Comparison of ENCODE assay signal across 9 cellular contexts in the genomic region with DNA sequence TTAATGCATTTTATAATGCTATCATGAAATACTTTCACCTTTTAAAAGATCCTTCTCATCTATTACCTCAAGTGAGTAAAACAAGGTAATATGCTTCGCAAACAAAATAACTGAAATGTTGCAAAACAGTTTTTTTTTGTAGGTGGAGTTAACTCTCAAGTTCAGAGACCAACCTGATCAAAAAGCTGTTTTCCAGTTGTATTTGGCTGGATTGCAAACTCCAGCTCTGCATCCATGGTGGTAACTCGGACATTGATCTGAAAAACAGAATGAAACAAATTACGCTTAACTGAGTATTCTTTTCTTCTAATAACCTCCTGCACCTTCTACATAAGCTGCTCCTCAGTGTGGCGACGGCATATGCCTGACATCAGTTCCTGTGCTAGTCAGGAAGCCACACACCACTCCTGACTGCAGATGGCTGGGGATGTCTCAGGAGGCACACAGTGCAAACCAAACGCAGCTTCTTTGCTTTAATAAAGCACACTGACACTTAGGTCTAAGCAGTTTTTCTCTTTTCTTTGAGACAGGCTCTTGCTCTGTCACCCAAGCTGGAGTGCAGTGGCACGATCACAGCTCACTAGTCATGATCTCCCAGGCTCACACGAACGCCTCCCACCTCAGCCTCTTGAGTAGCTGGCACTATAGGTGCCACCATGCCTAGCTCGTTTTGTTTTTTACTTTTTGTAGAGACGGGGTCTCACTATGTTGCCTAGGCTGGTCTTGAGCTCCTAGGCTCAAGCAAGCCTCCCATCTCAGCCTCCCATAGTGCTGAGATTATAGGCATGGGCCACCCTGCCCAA. TPM values are rescaled to one million over a fixed set of nuclear protein-coding genes. Genes with fewer than 3 reads are reported as not detected.
DNase-seq lines count a peak whose midpoint lies in the region; ATAC-seq lines count a peak whose summit lies in the region.
"Had no signal": no experiment of that assay in that cellular context is flagged by ENCODE, and none has a peak within 500 bp of the region (broad histone marks: within the 10 kb centered on the region; RNA-seq: fewer than 3 reads in every experiment).

No MANE protein-coding gene starts in this region.

- peak overlapping the region; percentile 24 for H3K4me3 Mint-ChIP-seq in activated CD4-positive, alpha-beta T cell treated with anti-CD3 and anti-CD28 coated beads for 36 hours
- H3K4me3 Mint-ChIP-seq in activated naive CD8-positive, alpha-beta T cell treated with anti-CD3 and anti-CD28 coated beads for 36 hours, result peak overlapping the region; percentile 41
- peak overlapping the region; percentile 54 for H3K4me3 Mint-ChIP-seq in stimulated activated effector memory CD8-positive, alpha-beta T cell treated with anti-CD3 and anti-CD28 coated beads, Interleukin-12 subunit alpha, Interleukin-12 subunit beta, amount 100 ng/mL, for 72 hours

- POLR2A ChIA-PET in activated CD4-positive, alpha-beta T cell treated with anti-CD3 and anti-CD28 coated beads for 36 hours (lab: Charles Lee), result interaction anchor here (0.6 to 0.7 kb wide), 3 partner anchors 8 to 318 kb away, joined by 3 read pairs; no protein-coding TSS in a partner anchor

- H3K27ac Mint-ChIP-seq in activated CD4-positive, alpha-beta T cell treated with anti-CD3 and anti-CD28 coated beads for 36 hours, result peak overlapping the region; percentile 90
- H3K27ac Mint-ChIP-seq in activated naive CD8-positive, alpha-beta T cell treated with anti-CD3 and anti-CD28 coated beads for 36 hours, result peak overlapping the region; percentile 81
- H3K27ac Mint-ChIP-seq in stimulated activated effector memory CD8-positive, alpha-beta T cell treated with anti-CD3 and anti-CD28 coated beads, Interleukin-12 subunit alpha, Interleukin-12 subunit beta, amount 100 ng/mL, for 72 hours, result peak overlapping the region; percentile 84

- intact Hi-C loops in activated CD4-positive, alpha-beta T cell treated with anti-CD3 and anti-CD28 coated beads for 36 hours (cut with DNase I, micrococcal nuclease), result no loop called here
- intact Hi-C loops in posterior vena cava (cut with DNase I), result no loop called here

- peaks cover 58% of the 10 kb centered on the region for H3K36me3 Mint-ChIP-seq in activated CD4-positive, alpha-beta T cell treated with anti-CD3 and anti-CD28 coated beads for 36 hours (ENCODE audit: low read depth)
- H3K36me3 Mint-ChIP-seq in activated naive CD8-positive, alpha-beta T cell treated with anti-CD3 and anti-CD28 coated beads for 36 hours, result peaks cover 60% of the 10 kb centered on the region
- H3K36me3 Mint-ChIP-seq in stimulated activated effector memory CD8-positive, alpha-beta T cell treated with anti-CD3 and anti-CD28 coated beads, Interleukin-12 subunit alpha, Interleukin-12 subunit beta, amount 100 ng/mL, for 72 hours, result peaks cover 75% of the 10 kb centered on the region

- DNase-seq in activated CD4-positive, alpha-beta T cell treated with anti-CD3 and anti-CD28 coated beads for 36 hours, result peak; percentile 57
- no peak for DNase-seq in activated CD4-positive, alpha-beta T cell treated with anti-CD3 and anti-CD28 coated beads for 1 hour
- peak; percentile 91 for DNase-seq in NCI-H2171 treated with DMSO at 0.1 percent for 48 hours (lab: John Stamatoyannopoulos, UW)
- no peak for DNase-seq in activated naive CD8-positive, alpha-beta T cell treated with anti-CD3 and anti-CD28 coated beads for 36 hours
- no peak for DNase-seq in stimulated activated effector memory CD8-positive, alpha-beta T cell treated with anti-CD3 and anti-CD28 coated beads, Interleukin-12 subunit alpha, Interleukin-12 subunit beta, amount 100 ng/mL, for 72 hours (ENCODE audit: low spot score in 2 of 2)
- no peak for DNase-seq in retina
- no peak for DNase-seq in posterior vena cava (ENCODE audit: low spot score)

- CTCF ChIA-PET in activated CD4-positive, alpha-beta T cell treated with anti-CD3 and anti-CD28 coated beads for 36 hours (lab: Charles Lee), result interaction anchor here (0.5 to 2.7 kb wide), 14 partner anchors 8 to 345 kb away, joined by 3 to 10 read pairs (median 4); no protein-coding TSS in a partner anchor

- ATAC-seq in activated CD4-positive, alpha-beta T cell treated with anti-CD3 and anti-CD28 coated beads for 36 hours, result peak; percentile 72
- ATAC-seq in stimulated activated effector memory CD8-positive, alpha-beta T cell treated with anti-CD3 and anti-CD28 coated beads, Interleukin-12 subunit alpha, Interleukin-12 subunit beta, amount 100 ng/mL, for 72 hours, result peak; percentile 92
- no peak for ATAC-seq in HG03457 (IDR thresholded peaks at IDR 0.05; ENCODE audit: unreplicated experiment)
- ATAC-seq: K562 had no signal

- H3K9me3 Mint-ChIP-seq in activated CD4-positive, alpha-beta T cell treated with anti-CD3 and anti-CD28 coated beads for 36 hours (ENCODE audit: low read depth), result no peaks in the 10 kb centered on the region
- no peaks in the 10 kb centered on the region for H3K9me3 Mint-ChIP-seq in activated naive CD8-positive, alpha-beta T cell treated with anti-CD3 and anti-CD28 coated beads for 36 hours
- H3K9me3 Mint-ChIP-seq in stimulated activated effector memory CD8-positive, alpha-beta T cell treated with anti-CD3 and anti-CD28 coated beads, Interleukin-12 subunit alpha, Interleukin-12 subunit beta, amount 100 ng/mL, for 72 hours, result no peaks in the 10 kb centered on the region

- peaks cover 61% of the 10 kb centered on the region for H3K4me1 Mint-ChIP-seq in activated CD4-positive, alpha-beta T cell treated with anti-CD3 and anti-CD28 coated beads for 36 hours
- peaks cover 59% of the 10 kb centered on the region for H3K4me1 Mint-ChIP-seq in activated naive CD8-positive, alpha-beta T cell treated with anti-CD3 and anti-CD28 coated beads for 36 hours
- H3K4me1 Mint-ChIP-seq in stimulated activated effector memory CD8-positive, alpha-beta T cell treated with anti-CD3 and anti-CD28 coated beads, Interleukin-12 subunit alpha, Interleukin-12 subunit beta, amount 100 ng/mL, for 72 hours, result peaks cover 62% of the 10 kb centered on the region

- no peaks in the 10 kb centered on the region for H3K27me3 Mint-ChIP-seq in activated CD4-positive, alpha-beta T cell treated with anti-CD3 and anti-CD28 coated beads for 36 hours
- H3K27me3 Mint-ChIP-seq in activated naive CD8-positive, alpha-beta T cell treated with anti-CD3 and anti-CD28 coated beads for 36 hours, result no peaks in the 10 kb centered on the region

RNA-seq across cellular contexts. Expression of a gene that starts 29.9 kb away (rescaled TPM):
- total RNA-seq in activated CD4-positive, alpha-beta T cell treated with anti-CD3 and anti-CD28 coated beads for 36 hours, result 100 to 1,000 TPM; 197 to 203 TPM
- 100 to 1,000 TPM; 218 to 227 TPM for total RNA-seq in activated naive CD8-positive, alpha-beta T cell treated with anti-CD3 and anti-CD28 coated beads for 36 hours
- total RNA-seq in posterior vena cava, result 10 to 100 TPM; 65.1 to 71.7 TPM

Comparison
In these comparisons a context has a peak if more than half of its experiments do, and no peak if none do; other contexts are left out.
1. DNase-seq: peak in activated CD4-positive, alpha-beta T cell treated with anti-CD3 and anti-CD28 coated beads for 36 hours (single experiment) and NCI-H2171 treated with DMSO at 0.1 percent for 48 hours (single experiment); none in activated CD4-positive, alpha-beta T cell treated with anti-CD3 and anti-CD28 coated beads for 1 hour (single experiment), activated naive CD8-positive, alpha-beta T cell treated with anti-CD3 and anti-CD28 coated beads for 36 hours (single experiment), stimulated activated effector memory CD8-positive, alpha-beta T cell treated with anti-CD3 and anti-CD28 coated beads, Interleukin-12 subunit alpha, Interleukin-12 subunit beta, amount 100 ng/mL, for 72 hours (0 of 2), retina (single experiment) and posterior vena cava (single experiment).
2. Peak in every context shown above with its lines, with median percentiles within 50 percentile points of each other: H3K27ac Mint-ChIP-seq and H3K4me3 Mint-ChIP-seq.